Comparison of ENCODE assay signal across 28 cellular contexts in genomic region chr4:146835096-146835495, GRCh38.
"Had no signal": no experiment of that assay in that cellular context is flagged by ENCODE, and none has a peak within 500 bp of the region (broad histone marks: within the 10 kb centered on the region; RNA-seq: fewer than 3 reads in every experiment).

No MANE protein-coding gene starts in this region.

- H3K36me3 ChIP-seq: colonic mucosa, esophagus muscularis mucosa, esophagus squamous epithelium, gastrocnemius medialis, gastroesophageal sphincter, heart left ventricle, heart right ventricle had no signal

- DNase-seq: colonic mucosa; cortex of kidney; dermis blood vessel endothelial cell; dorsolateral prefrontal cortex; effector CD4-positive, alpha-beta T cell; effector CD8-positive, alpha-beta T cell; effector memory CD4-positive, alpha-beta T cell; effector memory CD8-positive, alpha-beta T cell; endodermal cell; erythroblast; esophagus squamous epithelium; foreskin fibroblast; foreskin keratinocyte; foreskin melanocyte; gastrocnemius medialis; glutamatergic neuron; head of caudate nucleus; heart left ventricle; heart right ventricle had no signal

- H3K4me3 ChIP-seq: colonic mucosa, coronary artery, dorsolateral prefrontal cortex, esophagus muscularis mucosa, esophagus squamous epithelium, gastrocnemius medialis, gastroesophageal sphincter, heart left ventricle, heart right ventricle had no signal

- ATAC-seq: effector memory CD8-positive, alpha-beta T cell; esophagus mucosa; foreskin keratinocyte; gastrocnemius medialis; gastroesophageal sphincter; heart left ventricle; heart right ventricle had no signal

- H3K4me1 ChIP-seq: colonic mucosa, esophagus muscularis mucosa, esophagus squamous epithelium, foreskin keratinocyte, gastrocnemius medialis, gastroesophageal sphincter, heart left ventricle, heart right ventricle had no signal

- H3K27me3 ChIP-seq: colonic mucosa, esophagus muscularis mucosa, esophagus squamous epithelium, gastrocnemius medialis, gastroesophageal sphincter, heart left ventricle, heart right ventricle had no signal

- H3K27ac ChIP-seq: colonic mucosa, coronary artery, dorsolateral prefrontal cortex, epithelial cell of prostate, esophagus muscularis mucosa, esophagus squamous epithelium, foreskin keratinocyte, gastrocnemius medialis, gastroesophageal sphincter, heart left ventricle, heart right ventricle had no signal

- H3K9me3 ChIP-seq: colonic mucosa, esophagus muscularis mucosa, esophagus squamous epithelium, gastrocnemius medialis, gastroesophageal sphincter, heart left ventricle, heart right ventricle had no signal

- FAIRE-seq: colon, endometrium, endothelial cell of umbilical vein, frontal cortex had no signal
